31 cellular contexts compared by ENCODE assay signal in the genomic region with DNA sequence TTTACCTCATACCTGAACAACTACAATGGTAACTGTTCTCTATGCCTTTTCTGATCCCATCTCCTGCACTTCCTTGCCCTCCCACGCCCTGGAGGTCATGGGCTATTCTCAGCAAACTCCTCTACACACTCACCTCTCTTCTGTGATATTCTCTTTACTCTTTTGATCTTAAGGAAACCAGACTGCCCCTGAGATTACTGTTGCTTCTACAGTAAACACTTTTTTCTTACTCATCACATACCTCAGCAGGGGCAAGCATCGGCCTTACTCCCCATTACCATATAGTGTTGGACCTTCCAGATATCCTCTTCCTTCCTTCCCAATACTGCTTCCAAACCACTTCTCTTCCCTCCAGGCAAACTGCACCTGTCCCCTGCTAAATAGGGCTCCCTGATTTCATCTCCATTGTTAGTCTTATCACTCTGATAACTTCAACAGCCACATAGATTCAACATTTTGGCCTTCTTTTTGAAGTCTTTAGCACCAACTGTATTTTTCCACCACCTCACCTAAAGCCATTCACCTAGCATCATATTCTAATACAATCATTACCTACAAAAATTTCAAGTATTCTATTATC.
A peak's percentile ranks its signal among the peaks of the same experiment; 100 is the strongest.
DNase-seq lines count a peak whose midpoint lies in the region; ATAC-seq and TF ChIP-seq lines count a peak whose summit lies in the region.
"Had no signal": no experiment of that assay in that cellular context is flagged by ENCODE, and none has a peak within 500 bp of the region (broad histone marks: within the 10 kb centered on the region; RNA-seq: fewer than 3 reads in every experiment).

No MANE protein-coding gene starts in this region.

- peaks cover 16% of the 10 kb centered on the region for H3F3A ChIP-seq in smooth muscle cell (ENCODE audit: low read depth)

- CTCF ChIA-PET in HCT116 (lab: Charles Lee): no interaction called here

- H3K27ac ChIP-seq in HCT116 (ENCODE audit: low read depth, low read length): peak overlapping the region; percentile 12; the same call in 1 of the 2 replicates
- H3K27ac ChIP-seq in RWPE2 (ENCODE audit: poor library complexity, severe bottlenecking): no peak overlapping the region
- H3K27ac ChIP-seq in smooth muscle cell (ENCODE audit: low read depth): peak overlapping the region; percentile 34
- H3K27ac ChIP-seq in colonic mucosa: no peak overlapping the region
- H3K27ac ChIP-seq: body of pancreas, C4-2B, lower lobe of right lung, suprapubic skin had no signal

- intact Hi-C loops in HCT116 (cut with micrococcal nuclease) (no loop called here), colonic mucosa (cut with DNase I) (no loop called here), mucosa of descending colon (cut with DNase I, micrococcal nuclease) (no loop called here)

- H3K4me2 ChIP-seq in HCT116 (ENCODE audit: low read length) (peak overlapping the region; percentile 11), smooth muscle cell (no peak overlapping the region)

- H3K9ac ChIP-seq in HCT116 (ENCODE audit: low read length) (no peak overlapping the region), smooth muscle cell (ENCODE audit: low read depth) (no peak overlapping the region), colonic mucosa (ENCODE audit: low read depth in 2 of 2, low read length in 2 of 2) (no peak overlapping the region)

- TF ChIP-seq CTCF in HCT116 (IDR thresholded peaks at IDR 0.05 in 2 of 3, conservative IDR thresholded peaks at IDR 0.05 in 1 of 3; ENCODE audit: borderline replicate concordance in 1 of 3, insufficient read depth in 1 of 3, low read depth in 2 of 3, low read length in 2 of 3) (no peak), RWPE2 (IDR thresholded peaks at IDR 0.05; ENCODE audit: poor library complexity, severe bottlenecking) (no peak), smooth muscle cell (IDR thresholded peaks at IDR 0.05; ENCODE audit: borderline replicate concordance, insufficient read depth, poor library complexity, severe bottlenecking) (no peak), colonic mucosa (IDR thresholded peaks at IDR 0.05) (no peak), mucosa of descending colon (IDR thresholded peaks at IDR 0.05) (no peak)

- 32% methylated on average over 2 of the region's 2 CpGs for WGBS in smooth muscle cell (ENCODE audit: low lambda C conversion rate)

- H4K20me1 ChIP-seq in HCT116 (ENCODE audit: insufficient read depth) (no peaks in the 10 kb centered on the region), smooth muscle cell (ENCODE audit: low read depth) (peaks cover 64% of the 10 kb centered on the region)

- no peak for TF ChIP-seq RAD21 in HCT116 (IDR thresholded peaks at IDR 0.05; ENCODE audit: low read depth)

- peaks cover 56% of the 10 kb centered on the region for H3K79me2 ChIP-seq in HCT116 (ENCODE audit: insufficient read depth, low read length)
- H3K79me2 ChIP-seq in smooth muscle cell (ENCODE audit: low read depth): peaks cover 2% of the 10 kb centered on the region

- H3K4me3 ChIP-seq in HCT116 (replicated peaks in 1 of 2; ENCODE audit: low read depth in 1 of 2, low read length in 2 of 2): no peak overlapping the region
- no peak overlapping the region for H3K4me3 ChIP-seq in RWPE2 (ENCODE audit: severe bottlenecking)
- no peak overlapping the region for H3K4me3 ChIP-seq in smooth muscle cell
- H3K4me3 ChIP-seq in colonic mucosa: no peak overlapping the region
- no peak overlapping the region for H3K4me3 ChIP-seq in mucosa of descending colon
- H3K4me3 ChIP-seq: body of pancreas, GM12878, lower lobe of right lung, suprapubic skin had no signal

- H3K27me3 ChIP-seq in HCT116 (ENCODE audit: insufficient read depth, low read length) (no peaks in the 10 kb centered on the region), RWPE2 (ENCODE audit: insufficient read depth, poor library complexity, severe bottlenecking) (no peaks in the 10 kb centered on the region), smooth muscle cell (ENCODE audit: low read depth) (no peaks in the 10 kb centered on the region), colonic mucosa (no peaks in the 10 kb centered on the region)
- H3K27me3 ChIP-seq: body of pancreas, suprapubic skin had no signal

- no peak for DNase-seq in HCT116 (ENCODE audit: low read depth, low spot score)
- DNase-seq in RWPE2 (ENCODE audit: low spot score): no peak
- DNase-seq in islet precursor cell: peak; percentile 72
- no peak for DNase-seq in smooth muscle cell (lab: John Stamatoyannopoulos, UW; ENCODE audit: unreplicated experiment)
- no peak for DNase-seq in colonic mucosa
- DNase-seq in mucosa of descending colon: no peak
- DNase-seq in activated CD8-positive, alpha-beta memory T cell treated with anti-CD3 and anti-CD28 coated beads, Interleukin-2, amount 50 U/mL, for 4 hours: no peak
- DNase-seq: activated CD4-positive, alpha-beta T cell treated with anti-CD3 and anti-CD28 coated beads for 1 hour; activated effector memory CD4-positive, alpha-beta T cell treated with anti-CD3 and anti-CD28 coated beads, Interleukin-2, amount 50 U/mL, for 16 hours; activated naive CD8-positive, alpha-beta T cell treated with anti-CD3 and anti-CD28 coated beads for 36 hours; activated T-cell treated with anti-CD3 and anti-CD28 coated beads, Interleukin-2, amount 50 U/mL, for 1 hour; body of pancreas; Calu3; DND-41; effector CD4-positive, alpha-beta T cell; erythroblast; HFFc6; Kasumi-1; kidney; lower lobe of right lung; NCI-H1694 treated with DMSO at 0.1 percent for 48 hours; NCI-H2171 treated with DMSO at 0.1 percent for 48 hours; NCI-H526; posterior cingulate gyrus; stimulated activated CD4-positive, alpha-beta T cell treated with anti-CD3 and anti-CD28 coated beads, Interleukin-15, amount 100 ng/mL, for 24 hours; stimulated activated naive B cell treated with anti-CD40 and anti-IgM and Interleukin-4, amounts not matched to agents 10 μg/mL and 1 μg/mL and 100 μg/mL, for 72 hours; T-cell had no signal

- POLR2A ChIA-PET in HCT116 (lab: Charles Lee): no interaction called here

- H3K36me3 ChIP-seq in HCT116 (ENCODE audit: control insufficient read depth in 1 of 2, insufficient read depth in 2 of 2, low read length in 2 of 2) (no peaks in the 10 kb centered on the region), RWPE2 (ENCODE audit: low read depth) (no peaks in the 10 kb centered on the region), smooth muscle cell (ENCODE audit: low read depth) (no peaks in the 10 kb centered on the region), colonic mucosa (no peaks in the 10 kb centered on the region), mucosa of descending colon (ENCODE audit: low read depth) (no peaks in the 10 kb centered on the region)
- H3K36me3 ChIP-seq: lower lobe of right lung, suprapubic skin had no signal

- ATAC-seq in HCT116 (no peak; the same call in 1 of the 2 replicates), RWPE2 (ENCODE audit: low read depth) (peak; percentile 56; the same call in 2 of the 3 replicates), mucosa of descending colon (no peak)
- ATAC-seq: body of pancreas; GM12878; HepG2; lower lobe of right lung; stimulated activated naive B cell treated with anti-CD40 and anti-IgM and Interleukin-4, amounts not matched to agents 10 μg/mL and 1 μg/mL and 100 μg/mL, for 72 hours; T-cell had no signal

- H3K9me2 ChIP-seq in HCT116 (ENCODE audit: insufficient read depth): no peaks in the 10 kb centered on the region

- RAD21 ChIA-PET in HCT116 (lab: Charles Lee; ENCODE audit: low non-redundant PET in 1 of 2, low total read pairs in 2 of 2, uncharacterized antibody in 2 of 2, unreplicated experiment in 2 of 2): no interaction called here

- H3K4me1 ChIP-seq in HCT116 (ENCODE audit: control insufficient read depth in 1 of 2, insufficient read depth in 2 of 2, low read length in 2 of 2) (peaks cover 23 to 44% of the 10 kb centered on the region in 2 experiments), RWPE2 (ENCODE audit: insufficient read depth, poor library complexity, severe bottlenecking) (peaks cover 19% of the 10 kb centered on the region), smooth muscle cell (ENCODE audit: low read depth) (peaks cover 14% of the 10 kb centered on the region), colonic mucosa (peaks cover 4% of the 10 kb centered on the region), mucosa of descending colon (ENCODE audit: low read depth) (no peaks in the 10 kb centered on the region)

- H2AFZ ChIP-seq in HCT116 (ENCODE audit: low read depth, low read length, poor library complexity, severe bottlenecking) (no peak overlapping the region), smooth muscle cell (ENCODE audit: low read depth) (no peak overlapping the region)

- TF ChIP-seq POLR2A in HCT116 (IDR thresholded peaks at IDR 0.05; ENCODE audit: borderline replicate concordance, extremely low read depth, insufficient read depth, insufficient read length): no peak

- no TSS peak for BruUV-seq in HCT116 (replicated peaks; lab: Mats Ljungman, UMichigan)

- H3K9me3 ChIP-seq in HCT116 (ENCODE audit: control insufficient read depth in 1 of 2, insufficient read depth in 1 of 2, low read depth in 1 of 2, low read length in 2 of 2) (no peaks in the 10 kb centered on the region), RWPE2 (ENCODE audit: severe bottlenecking) (no peaks in the 10 kb centered on the region), smooth muscle cell (replicated peaks; ENCODE audit: low read depth) (no peaks in the 10 kb centered on the region), colonic mucosa (no peaks in the 10 kb centered on the region), mucosa of descending colon (no peaks in the 10 kb centered on the region)
- H3K9me3 ChIP-seq: body of pancreas, lower lobe of right lung, suprapubic skin had no signal

TF ChIP-seq in HCT116, 20 proteins besides CTCF, POLR2A, EP300 and RAD21:
- TF ChIP-seq JUND (IDR thresholded peaks at IDR 0.05) (0 out of 2 replicates have a peak, but pooled peaks have one; percentile 15), FOSL1 (IDR thresholded peaks at IDR 0.05; ENCODE audit: low read depth) (no peak), ZFX (IDR thresholded peaks at IDR 0.05) (no peak)
TF ChIP-seq in HCT116: peak in this region for 1.

Comparison
In these comparisons a context has a peak if more than half of its experiments do, and no peak if none do; other contexts are left out.
1. H3K27ac ChIP-seq: peak in HCT116 (single experiment) and smooth muscle cell (single experiment); none in RWPE2 (single experiment) and colonic mucosa (single experiment).